Comparison of ENCODE assay signal across 22 cellular contexts in the genomic region with DNA sequence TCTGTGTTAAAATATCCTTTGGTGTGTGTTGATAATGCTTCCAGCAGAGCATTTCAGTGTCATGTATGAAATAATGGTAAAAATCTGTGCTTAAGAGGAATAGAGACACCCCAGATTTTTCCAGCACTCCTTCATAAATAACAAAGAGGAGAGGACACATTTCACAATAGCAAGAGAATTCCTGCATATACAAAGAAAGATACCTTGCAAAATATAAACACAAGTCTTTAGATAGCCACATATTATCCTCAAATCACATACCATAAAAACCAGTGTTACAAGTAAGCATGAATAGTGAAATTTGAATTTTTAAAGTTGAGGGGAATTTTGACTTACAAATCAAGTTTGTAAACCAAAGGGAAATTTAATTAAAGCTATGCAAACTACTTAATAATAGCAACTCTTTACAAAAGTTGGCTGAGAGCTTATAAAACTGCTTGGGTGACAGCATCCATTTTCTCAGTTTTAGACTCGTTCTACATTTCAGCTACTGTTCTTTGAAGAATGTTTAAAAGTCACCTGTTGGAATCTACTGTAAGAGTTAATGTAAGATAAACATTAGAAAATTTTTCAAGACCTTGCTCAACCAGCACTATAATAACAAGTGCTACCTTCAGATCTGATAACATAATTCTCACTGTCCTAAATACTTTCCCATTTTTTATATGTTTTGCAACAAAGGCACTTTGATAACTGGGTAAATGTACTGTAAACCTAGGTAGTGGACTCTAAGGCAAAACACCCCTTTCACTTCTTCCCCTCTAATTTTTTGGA. TPM values are rescaled to one million over a fixed set of nuclear protein-coding genes. Genes with fewer than 3 reads are reported as not detected.
A peak's percentile ranks its signal among the peaks of the same experiment; 100 is the strongest.
DNase-seq lines count a peak whose midpoint lies in the region; ATAC-seq and TF ChIP-seq lines count a peak whose summit lies in the region.
"Had no signal": no experiment of that assay in that cellular context is flagged by ENCODE, and none has a peak within 500 bp of the region (broad histone marks: within the 10 kb centered on the region; RNA-seq: fewer than 3 reads in every experiment).

No MANE protein-coding gene starts in this region.

- peak overlapping the region; percentile 12; the same call in 1 of the 2 replicates for H3K9ac ChIP-seq in HUES48 (ENCODE audit: low read depth, low read length)

- intact Hi-C loops in left lung (cut with DNase I) = no loop called here

- no peaks in the 10 kb centered on the region for H3K27me3 Mint-ChIP-seq in WTC11 (ENCODE audit: low read depth)

- H3K9me3 Mint-ChIP-seq in WTC11 = peaks cover 5% of the 10 kb centered on the region

- peaks cover 26% of the 10 kb centered on the region for H3K36me3 Mint-ChIP-seq in WTC11
- H3K36me3 Mint-ChIP-seq: CD14-positive monocyte, IgD-negative memory B cell had no signal

- TF ChIP-seq CTCF in WTC11 (IDR thresholded peaks at IDR 0.05) (no peak), left lung (IDR thresholded peaks at IDR 0.05) (no peak)

- H3K27ac Mint-ChIP-seq in WTC11 = peak overlapping the region; percentile 94
- H3K27ac Mint-ChIP-seq: CD14-positive monocyte, IgD-negative memory B cell had no signal

- H3K4me1 Mint-ChIP-seq in WTC11 = peaks cover 64% of the 10 kb centered on the region
- H3K4me1 Mint-ChIP-seq: IgD-negative memory B cell had no signal

- ATAC-seq in WTC11 (no peak), left lung (peak; percentile 77), HG03045 (IDR thresholded peaks at IDR 0.05; ENCODE audit: unreplicated experiment) (no peak)
- ATAC-seq: HCT116 had no signal

- H3K9me3 ChIP-seq in HUES48 (ENCODE audit: control insufficient read depth, insufficient read depth, low read length) (no peaks in the 10 kb centered on the region), left lung (no peaks in the 10 kb centered on the region)
- H3K9me3 ChIP-seq: MG63, Peyer's patch had no signal

- H3K36me3 ChIP-seq in HUES48 (ENCODE audit: control insufficient read depth, insufficient read depth, low read length) (peaks cover 73% of the 10 kb centered on the region), left lung (no peaks in the 10 kb centered on the region)
- H3K36me3 ChIP-seq: MG63, Peyer's patch had no signal

- H3K4me3 Mint-ChIP-seq in WTC11 = peak overlapping the region; percentile 50
- H3K4me3 Mint-ChIP-seq: CD14-positive monocyte, IgD-negative memory B cell had no signal

- H3K27ac ChIP-seq in HUES48 (ENCODE audit: low read depth, low read length) (peak overlapping the region; percentile 48), left lung (peak overlapping the region in 1 of 2 donors; percentile 2)
- H3K27ac ChIP-seq: Peyer's patch had no signal

- H3K4me1 ChIP-seq in HUES48 (ENCODE audit: control insufficient read depth, insufficient read depth, low read length) = peaks cover 43% of the 10 kb centered on the region
- H3K4me1 ChIP-seq in left lung = peaks cover 0 to 5% of the 10 kb centered on the region in 2 donors
- H3K4me1 ChIP-seq: Peyer's patch had no signal

- H3K4me3 ChIP-seq in HUES48 (ENCODE audit: low read depth, low read length) (peak overlapping the region; percentile 88), left lung (no peak overlapping the region)
- H3K4me3 ChIP-seq: MG63, Peyer's patch had no signal

- CTCF ChIA-PET in WTC11 (lab: Charles Lee) = interaction anchor here (0.8 to 1.4 kb wide), 4 partner anchors 33 to 112 kb away, joined by 3 to 7 read pairs (median 4); no protein-coding TSS in a partner anchor

- no peak for DNase-seq in WTC11 (ENCODE audit: low spot score)
- no peak for DNase-seq in left lung
- DNase-seq in HUDEP-2 (lab: John Stamatoyannopoulos, UW; ENCODE audit: unreplicated experiment in 76 of 76) = no peak
- no peak for DNase-seq in NCI-H2171 (lab: John Stamatoyannopoulos, UW)
- DNase-seq in SIG-M5 (lab: John Stamatoyannopoulos, UW) = no peak
- DNase-seq: DMS 273 treated with DMSO at 0.1 percent for 48 hours; DND-41; Kasumi-1; MG63; NCI-H1092; NCI-H1436 treated with DMSO at 0.1 percent for 48 hours; NCI-H2029; NCI-H446 treated with DMSO at 0.1 percent for 48 hours; NK-92 treated with Interleukin-12 subunit alpha and Interleukin-12 subunit beta, amount 100 ng/mL, for 24 hours; Peyer's patch; SW 1271 had no signal

- no peaks in the 10 kb centered on the region for H3K27me3 ChIP-seq in HUES48 (ENCODE audit: control insufficient read depth, insufficient read depth, low read length)
- no peaks in the 10 kb centered on the region for H3K27me3 ChIP-seq in left lung
- H3K27me3 ChIP-seq: MG63, Peyer's patch had no signal

- POLR2A ChIA-PET in WTC11 (lab: Charles Lee) = no interaction called here

TF ChIP-seq in WTC11, 78 proteins besides CTCF, POLR2A, EP300 and RAD21:
- no peak for TF ChIP-seq JAZF1 (CRISPR knock-in tag; IDR thresholded peaks at IDR 0.05)
- no peak for TF ChIP-seq AFF4 (CRISPR knock-in tag; IDR thresholded peaks at IDR 0.05; ENCODE audit: borderline replicate concordance)
- no peak for TF ChIP-seq SMAD3 (CRISPR knock-in tag; IDR thresholded peaks at IDR 0.05; ENCODE audit: borderline replicate concordance)
- TF ChIP-seq HMGA2 (CRISPR knock-in tag; IDR thresholded peaks at IDR 0.05) = no peak
- no peak for TF ChIP-seq CBFB (CRISPR knock-in tag; IDR thresholded peaks at IDR 0.05; ENCODE audit: low read depth)
- TF ChIP-seq, protein P1, sequence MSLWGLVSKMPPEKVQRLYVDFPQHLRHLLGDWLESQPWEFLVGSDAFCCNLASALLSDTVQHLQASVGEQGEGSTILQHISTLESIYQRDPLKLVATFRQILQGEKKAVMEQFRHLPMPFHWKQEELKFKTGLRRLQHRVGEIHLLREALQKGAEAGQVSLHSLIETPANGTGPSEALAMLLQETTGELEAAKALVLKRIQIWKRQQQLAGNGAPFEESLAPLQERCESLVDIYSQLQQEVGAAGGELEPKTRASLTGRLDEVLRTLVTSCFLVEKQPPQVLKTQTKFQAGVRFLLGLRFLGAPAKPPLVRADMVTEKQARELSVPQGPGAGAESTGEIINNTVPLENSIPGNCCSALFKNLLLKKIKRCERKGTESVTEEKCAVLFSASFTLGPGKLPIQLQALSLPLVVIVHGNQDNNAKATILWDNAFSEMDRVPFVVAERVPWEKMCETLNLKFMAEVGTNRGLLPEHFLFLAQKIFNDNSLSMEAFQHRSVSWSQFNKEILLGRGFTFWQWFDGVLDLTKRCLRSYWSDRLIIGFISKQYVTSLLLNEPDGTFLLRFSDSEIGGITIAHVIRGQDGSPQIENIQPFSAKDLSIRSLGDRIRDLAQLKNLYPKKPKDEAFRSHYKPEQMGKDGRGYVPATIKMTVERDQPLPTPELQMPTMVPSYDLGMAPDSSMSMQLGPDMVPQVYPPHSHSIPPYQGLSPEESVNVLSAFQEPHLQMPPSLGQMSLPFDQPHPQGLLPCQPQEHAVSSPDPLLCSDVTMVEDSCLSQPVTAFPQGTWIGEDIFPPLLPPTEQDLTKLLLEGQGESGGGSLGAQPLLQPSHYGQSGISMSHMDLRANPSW (CRISPR knock-in tag; conservative IDR thresholded peaks at IDR 0.05; ENCODE audit: low read depth) = no peak
- TF ChIP-seq, protein P2, sequence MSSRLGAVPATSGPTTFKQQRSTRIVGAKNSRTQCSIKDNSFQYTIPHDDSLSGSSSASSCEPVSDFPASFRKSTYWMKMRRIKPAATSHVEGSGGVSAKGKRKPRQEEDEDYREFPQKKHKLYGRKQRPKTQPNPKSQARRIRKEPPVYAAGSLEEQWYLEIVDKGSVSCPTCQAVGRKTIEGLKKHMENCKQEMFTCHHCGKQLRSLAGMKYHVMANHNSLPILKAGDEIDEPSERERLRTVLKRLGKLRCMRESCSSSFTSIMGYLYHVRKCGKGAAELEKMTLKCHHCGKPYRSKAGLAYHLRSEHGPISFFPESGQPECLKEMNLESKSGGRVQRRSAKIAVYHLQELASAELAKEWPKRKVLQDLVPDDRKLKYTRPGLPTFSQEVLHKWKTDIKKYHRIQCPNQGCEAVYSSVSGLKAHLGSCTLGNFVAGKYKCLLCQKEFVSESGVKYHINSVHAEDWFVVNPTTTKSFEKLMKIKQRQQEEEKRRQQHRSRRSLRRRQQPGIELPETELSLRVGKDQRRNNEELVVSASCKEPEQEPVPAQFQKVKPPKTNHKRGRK (CRISPR knock-in tag; IDR thresholded peaks at IDR 0.05; ENCODE audit: borderline replicate concordance) = no peak
TF ChIP-seq in WTC11: peak in this region for 0.

RNA-seq across cellular contexts. Expression of gene APELA, which starts 3.7 kb away (rescaled TPM):
- total RNA-seq in WTC11 (2021) (25.1 to 28.8 TPM (median 25.7 TPM) in 3 replicates), left lung (under 1 TPM; 0.18 to 0.44 TPM)
- total RNA-seq: Peyer's patch, SK-MEL-5 had no signal

Comparison
In these comparisons a context has a peak if more than half of its experiments do, and no peak if none do; other contexts are left out.
1. RNA of gene APELA, which starts 3.7 kb away (total RNA-seq): 25.1 to 28.8 TPM in WTC11; 0.18 to 0.44 TPM in left lung; every median in the first group is over 10 times any median in the second.